Comparison of ENCODE assay signal across 8 cellular contexts in the genomic region with DNA sequence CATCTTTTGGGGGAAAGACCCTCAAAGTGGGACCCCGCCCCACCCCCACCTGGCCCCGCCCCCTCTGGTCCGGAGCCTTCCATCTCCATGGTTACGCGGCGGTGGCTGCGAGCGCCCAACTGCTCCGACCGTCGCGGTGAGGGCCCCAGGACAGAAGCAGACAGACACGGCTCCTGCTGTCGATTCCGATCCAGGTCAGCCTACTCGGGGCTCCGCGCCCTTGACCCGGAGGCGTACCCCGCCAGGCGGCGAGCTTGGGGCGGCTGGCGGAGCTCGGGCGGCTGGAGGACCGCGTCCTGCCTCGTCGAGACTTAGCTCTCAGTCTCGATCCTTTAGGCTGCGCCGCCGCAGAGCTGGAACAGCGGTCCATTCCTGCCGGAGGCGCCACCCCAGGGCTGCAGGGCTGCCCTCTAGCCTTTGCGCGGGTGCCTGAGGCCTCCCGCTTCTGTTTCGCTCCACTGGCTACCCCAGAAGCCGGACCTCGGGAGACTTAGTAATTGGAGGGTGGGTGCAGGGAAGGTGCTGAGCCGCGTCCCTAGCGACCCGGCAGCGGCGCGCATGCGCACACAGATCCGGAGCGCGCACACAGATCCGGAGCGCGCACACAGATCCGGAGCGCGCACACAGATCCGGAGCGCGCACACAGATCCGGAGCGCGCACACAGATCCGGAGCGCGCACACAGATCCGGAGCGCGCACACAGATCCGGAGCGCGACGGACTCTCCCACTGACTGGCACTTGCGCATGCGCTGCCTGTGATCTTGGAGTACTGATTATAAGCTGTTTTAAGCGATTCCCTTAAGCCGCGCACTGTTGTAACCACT. TPM values are rescaled to one million over a fixed set of nuclear protein-coding genes. Genes with fewer than 3 reads are reported as not detected.
DNase-seq lines count a peak whose midpoint lies in the region; ATAC-seq and TF ChIP-seq lines count a peak whose summit lies in the region.

A gene with protein sequence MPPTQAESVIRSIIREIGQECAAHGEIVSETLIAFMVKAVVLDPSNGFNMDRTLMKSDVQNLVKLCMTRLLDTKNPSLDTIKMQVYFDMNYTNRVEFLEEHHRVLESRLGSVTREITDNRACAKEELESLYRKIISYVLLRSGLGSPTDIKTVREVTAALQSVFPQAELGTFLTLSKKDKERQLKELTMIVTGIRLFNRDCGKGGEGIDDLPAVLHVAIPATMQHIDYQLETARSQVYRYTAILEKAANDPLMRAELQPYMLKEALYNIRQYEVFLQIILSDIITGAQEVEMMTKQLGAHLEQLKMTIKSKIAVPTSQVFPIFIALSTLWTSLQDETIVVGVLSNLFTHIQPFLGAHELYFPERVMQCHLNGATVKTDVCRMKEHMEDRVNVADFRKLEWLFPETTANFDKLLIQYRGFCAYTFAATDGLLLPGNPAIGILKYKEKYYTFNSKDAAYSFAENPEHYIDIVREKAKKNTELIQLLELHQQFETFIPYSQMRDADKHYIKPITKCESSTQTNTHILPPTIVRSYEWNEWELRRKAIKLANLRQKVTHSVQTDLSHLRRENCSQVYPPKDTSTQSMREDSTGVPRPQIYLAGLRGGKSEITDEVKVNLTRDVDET (plus strand): TSS at position 77 of the 825 bp plus-strand sequence. CDS start 1,868 bp downstream, outside the sequence.

- H3K9me2 ChIP-seq in GM23338 (ENCODE audit: insufficient read depth): no peaks in the 10 kb centered on the region

- no peaks in the 10 kb centered on the region for H3K4me1 ChIP-seq in GM23338 (ENCODE audit: insufficient read depth)

- peaks cover 3% of the 10 kb centered on the region for H3K27me3 Mint-ChIP-seq in GM23338 (ENCODE audit: insufficient read depth, low read depth, poor library complexity)
- H3K27me3 Mint-ChIP-seq in nephron (ENCODE audit: low read depth): no peaks in the 10 kb centered on the region

- H2AFZ ChIP-seq in GM23338: peak within 1 kb of the TSS; percentile 100

- no peaks in the 10 kb centered on the region for H3K9me3 Mint-ChIP-seq in GM23338
- H3K9me3 Mint-ChIP-seq in nephron: no peaks in the 10 kb centered on the region

- ATAC-seq in GM23338: peak; percentile 92

- H3K4me1 Mint-ChIP-seq in GM23338 (no peaks in the 10 kb centered on the region), nephron (no peaks in the 10 kb centered on the region)

- no peaks in the 10 kb centered on the region for H4K20me1 ChIP-seq in GM23338 (replicated peaks; ENCODE audit: insufficient read depth)

- no peaks in the 10 kb centered on the region for H3K36me3 Mint-ChIP-seq in GM23338 (ENCODE audit: low read depth)
- no peaks in the 10 kb centered on the region for H3K36me3 Mint-ChIP-seq in nephron (ENCODE audit: low read depth)

- no peaks in the 10 kb centered on the region for H3K36me3 ChIP-seq in GM23338 (ENCODE audit: insufficient read depth)

- H3K27ac ChIP-seq in GM23338 (ENCODE audit: low read depth): peak within 1 kb of the TSS; percentile 56; the same call in 1 of the 2 replicates

- H3K79me2 ChIP-seq in GM23338 (replicated peaks; ENCODE audit: insufficient read depth): no peaks in the 10 kb centered on the region

- H3K27ac Mint-ChIP-seq in GM23338 (peak within 1 kb of the TSS; percentile 41; the same call in 1 of the 2 replicates), nephron (peak within 1 kb of the TSS; percentile 77 to 94 (median 85))

- peak in 1 of 2 experiments; percentile 15; a peak in 1 of 4 replicates for TF ChIP-seq CTCF in GM23338 (conservative IDR thresholded peaks at IDR 0.05; ENCODE audit: low read depth in 2 of 2)
- TF ChIP-seq CTCF in fibroblast of pulmonary artery (IDR thresholded peaks at IDR 0.05; ENCODE audit: low read length, missing control alignments): no peak
- no peak for TF ChIP-seq CTCF in nephron (IDR thresholded peaks at IDR 0.05; ENCODE audit: unreplicated experiment in 3 of 3)

- H3K4me2 ChIP-seq in GM23338: peak within 1 kb of the TSS; percentile 95

- DNase-seq in Daoy (ENCODE audit: low read depth) (peak; percentile 89), GM23338 (ENCODE audit: low spot score) (peak; percentile 90), Kasumi-1 (lab: John Stamatoyannopoulos, UW) (peak; percentile 83 to 85), RPMI7951 (ENCODE audit: low read depth) (peak; percentile 76), fibroblast of pulmonary artery (ENCODE audit: low read depth) (peak; percentile 88)
- peak; percentile 69 for DNase-seq in activated T-helper 9 cell treated with anti-CD3 and anti-CD28 coated beads, Interleukin-2, amount 50 U/mL, for 16 hours (ENCODE audit: low read depth)
- peak; percentile 75 for DNase-seq in stimulated activated naive CD4-positive, alpha-beta T cell treated with Interleukin-2 at 50 U/mL for 16 hours (lab: John Stamatoyannopoulos, UW)

- peak within 1 kb of the TSS; percentile 79 for H3K4me3 Mint-ChIP-seq in GM23338
- H3K4me3 Mint-ChIP-seq in nephron: peak within 1 kb of the TSS; percentile 87 to 88 (median 87)

- H3K4me3 ChIP-seq in GM23338: peak within 1 kb of the TSS; percentile 96
- peak within 1 kb of the TSS; percentile 91 for H3K4me3 ChIP-seq in fibroblast of pulmonary artery (replicated peaks; ENCODE audit: low read depth, low read length)

- H3K27me3 ChIP-seq in GM23338 (ENCODE audit: insufficient read depth): no peaks in the 10 kb centered on the region

- H3F3A ChIP-seq in GM23338 (replicated peaks; ENCODE audit: low read depth): no peaks in the 10 kb centered on the region

TF ChIP-seq in GM23338, 12 proteins besides CTCF, POLR2A, EP300 and RAD21:
- no peak for TF ChIP-seq ZNF331 (CRISPR knock-in tag; IDR thresholded peaks at IDR 0.05; ENCODE audit: low read depth)
- peak; percentile 55 for TF ChIP-seq POLR2AphosphoS5 (IDR thresholded peaks at IDR 0.05; ENCODE audit: low read depth)
TF ChIP-seq in GM23338: peak in this region for 1.

RNA-seq across cellular contexts. Expression of the gene that starts here (rescaled TPM):
- total RNA-seq in Daoy (2014; rRNA removed; shearing (Covaris generic)): 1.2 TPM in 1 of 2 replicates, not detected in the other
- not detected in 2 replicates for total RNA-seq in GM23338 (2014; rRNA removed; shearing (Covaris generic))
- polyA plus RNA-seq in GM23338 (2016; fragmentation: Nextera tagmentation; extraction: Ambion mirVana): not detected in 2 replicates
- total RNA-seq in RPMI7951 (2014; rRNA removed; shearing (Covaris generic)): 0.12 TPM in 1 of 2 replicates, not detected in the other

Comparison
In these comparisons a context has a peak if more than half of its experiments do, and no peak if none do; other contexts are left out.
1. Peak in every context shown above with its lines: DNase-seq, ATAC-seq, H3K4me3 ChIP-seq and H3K27ac ChIP-seq.
2. Peak in DNase-seq, ATAC-seq, H3K4me3 ChIP-seq, H3K27ac ChIP-seq and H3K4me2 ChIP-seq in GM23338; RNA of the gene not detected or under 1 TPM.
3. Peak in DNase-seq in RPMI7951; RNA of the gene not detected or under 1 TPM.